7 cellular contexts compared by ENCODE assay signal in the genomic region with DNA sequence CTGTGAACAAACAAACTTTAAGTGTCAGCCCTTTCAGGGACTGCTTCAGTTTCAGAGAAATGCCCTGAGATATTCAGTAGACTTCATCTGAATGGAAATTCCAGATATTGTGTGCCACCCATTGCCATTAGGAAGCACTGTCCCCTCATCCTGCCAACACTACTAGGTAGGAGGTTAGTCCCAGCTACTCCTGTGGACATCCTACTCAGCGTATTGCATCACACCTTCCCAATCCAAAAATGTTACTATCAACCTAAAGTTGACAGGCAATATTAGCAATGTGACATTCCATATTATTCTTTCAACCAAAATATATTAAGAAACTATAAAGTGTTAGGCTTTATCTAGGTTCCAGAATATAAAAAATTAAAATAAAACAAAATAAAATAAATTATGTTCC.
"Had no signal": no experiment of that assay in that cellular context is flagged by ENCODE, and none has a peak within 500 bp of the region (broad histone marks: within the 10 kb centered on the region; RNA-seq: fewer than 3 reads in every experiment).

No MANE protein-coding gene starts in this region.

- FAIRE-seq: HTR-8/SVneo, K562 had no signal

- ATAC-seq: K562 had no signal

- H3K4me2 ChIP-seq: KMS-11 had no signal

- H3K9ac ChIP-seq: KMS-11 had no signal

- H3K27ac ChIP-seq: HL-60, KMS-11 had no signal

- DNase-seq: Karpas-422, KBM-7, KG1 had no signal

- H3K4me3 ChIP-seq: K562 had no signal
